10 cellular contexts compared by ENCODE assay signal in genomic region chr2:17813015-17813741, GRCh38. TPM values are rescaled to one million over a fixed set of nuclear protein-coding genes. Genes with fewer than 3 reads are reported as not detected.
DNase-seq lines count a peak whose midpoint lies in the region; ATAC-seq and TF ChIP-seq lines count a peak whose summit lies in the region.
"Had no signal": no experiment of that assay in that cellular context is flagged by ENCODE, and none has a peak within 500 bp of the region (broad histone marks: within the 10 kb centered on the region; RNA-seq: fewer than 3 reads in every experiment).

No MANE protein-coding gene starts in this region.

- H3K4me3 Mint-ChIP-seq in mesothelial cell of epicardium, result no peak overlapping the region

- ATAC-seq in GM18909 (IDR thresholded peaks at IDR 0.05; ENCODE audit: poor library complexity, unreplicated experiment) (peak; percentile 58), HG03025 (IDR thresholded peaks at IDR 0.05; ENCODE audit: low FRiP score, unreplicated experiment) (peak; percentile 34)

- peaks cover 10% of the 10 kb centered on the region for H3K4me1 Mint-ChIP-seq in mesothelial cell of epicardium

- H3K36me3 ChIP-seq in adipocyte (ENCODE audit: control insufficient read depth, insufficient read depth, low read length, severe bottlenecking) (no peaks in the 10 kb centered on the region), skeletal muscle tissue (ENCODE audit: control insufficient read depth in 3 of 3, insufficient read depth in 3 of 3, low read length in 3 of 3) (no peaks in the 10 kb centered on the region)

- in situ Hi-C loops in G401 (cut with HindIII; ENCODE audit: low sequenced_read_pairs), result no loop called here

- H3K9me3 ChIP-seq in adipocyte (ENCODE audit: control insufficient read depth, low read length) (no peaks in the 10 kb centered on the region), skeletal muscle tissue (ENCODE audit: control insufficient read depth in 3 of 3, low read length in 3 of 3) (no peaks in the 10 kb centered on the region)

- H3K27ac ChIP-seq in skeletal muscle tissue (ENCODE audit: low read depth, low read length), result peak overlapping the region; percentile 62

- H3K9ac ChIP-seq in adipocyte (ENCODE audit: low read length) (peak overlapping the region; percentile 31), skeletal muscle tissue (ENCODE audit: low read depth in 1 of 3, low read length in 3 of 3) (peak overlapping the region in 1 of 3 donors; percentile 24)

- no peak for TF ChIP-seq CTCF in mesothelial cell of epicardium (IDR thresholded peaks at IDR 0.05; ENCODE audit: unreplicated experiment)

- peaks cover 3% of the 10 kb centered on the region for H3K9me3 Mint-ChIP-seq in mesothelial cell of epicardium

- no peak for DNase-seq in adipocyte (ENCODE audit: low read depth)
- DNase-seq in G401 (ENCODE audit: low spot score), result no peak
- DNase-seq in SW480 (ENCODE audit: low spot score), result no peak
- no peak for DNase-seq in NCI-H2227 (lab: John Stamatoyannopoulos, UW; ENCODE audit: unreplicated experiment)
- DNase-seq in mesothelial cell of epicardium (ENCODE audit: low spot score in 2 of 2, unreplicated experiment in 2 of 2), result no peak

- no peak overlapping the region for H3K27ac Mint-ChIP-seq in mesothelial cell of epicardium

- H3K27me3 ChIP-seq in adipocyte (replicated peaks; ENCODE audit: control insufficient read depth, insufficient read depth, low read length), result peaks cover 7% of the 10 kb centered on the region
- H3K27me3 ChIP-seq in skeletal muscle tissue (ENCODE audit: control insufficient read depth in 3 of 3, insufficient read depth in 3 of 3, low read length in 3 of 3), result no peaks in the 10 kb centered on the region

- H3K4me3 ChIP-seq in adipocyte (ENCODE audit: low read length), result peak overlapping the region; percentile 60
- peak overlapping the region in 1 of 3 donors; percentile 11 for H3K4me3 ChIP-seq in skeletal muscle tissue (ENCODE audit: low read length in 3 of 3)

- H3K27me3 Mint-ChIP-seq in mesothelial cell of epicardium (ENCODE audit: low read depth), result peaks cover 3% of the 10 kb centered on the region

- no peaks in the 10 kb centered on the region for H3K36me3 Mint-ChIP-seq in mesothelial cell of epicardium

- H3K4me1 ChIP-seq in adipocyte (ENCODE audit: control insufficient read depth, insufficient read depth, low read length) (peaks cover 10% of the 10 kb centered on the region), skeletal muscle tissue (ENCODE audit: control insufficient read depth in 3 of 3, insufficient read depth in 3 of 3, low read length in 3 of 3) (peaks cover 6 to 11% (median 7%) of the 10 kb centered on the region in 3 donors)

RNA-seq across cellular contexts. Expression of gene MSGN1, which starts 3.1 kb away (rescaled TPM):
- total RNA-seq in skeletal muscle tissue (not detected), mesothelial cell of epicardium (not detected in 3 replicates)
- 0.44 TPM in 1 of 2 replicates, not detected in the other for total RNA-seq in G401 (2014; rRNA removed; shearing (Covaris generic))
- total RNA-seq: glomerular endothelial cell, NCI-H460 had no signal

RNA-seq across cellular contexts. Expression of gene GEN1, which starts 59.2 kb away (rescaled TPM):
- total RNA-seq in skeletal muscle tissue, result 11.0 TPM
- 8.7 and 15.9 TPM in 2 replicates for total RNA-seq in G401 (2014; rRNA removed; shearing (Covaris generic))
- total RNA-seq in mesothelial cell of epicardium, result 17.0 to 19.6 TPM (median 17.8 TPM) in 3 replicates

RNA-seq across cellular contexts. Expression of gene SMC6, which starts 59.6 kb away (rescaled TPM):
- total RNA-seq in skeletal muscle tissue (18.8 TPM), mesothelial cell of epicardium (21.5 to 24.7 TPM (median 22.2 TPM) in 3 replicates)
- 16.1 and 32.7 TPM in 2 replicates for total RNA-seq in G401 (2014; rRNA removed; shearing (Covaris generic))
